29 cellular contexts compared by ENCODE assay signal in the genomic region with DNA sequence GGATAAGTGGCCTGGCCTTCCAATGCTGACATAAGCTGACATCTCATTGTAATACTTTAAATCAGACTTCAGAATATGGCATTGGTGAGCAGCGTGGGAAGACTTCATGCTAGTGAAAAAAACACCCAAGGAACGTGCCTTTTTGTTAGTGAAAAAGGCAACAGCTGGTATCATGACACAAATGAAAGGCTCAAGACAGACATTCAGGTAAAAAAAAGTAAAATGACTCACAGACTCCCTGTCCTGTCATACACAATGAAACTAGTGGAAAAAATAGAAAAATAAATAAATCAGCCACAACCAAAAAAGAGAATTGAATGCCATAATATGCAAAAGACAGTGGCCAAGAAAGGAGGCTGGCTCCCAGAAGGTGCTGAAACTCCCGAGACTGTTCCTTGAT. TPM values are rescaled to one million over a fixed set of nuclear protein-coding genes. Genes with fewer than 3 reads are reported as not detected.
DNase-seq lines count a peak whose midpoint lies in the region; ATAC-seq and TF ChIP-seq lines count a peak whose summit lies in the region.
"Had no signal": no experiment of that assay in that cellular context is flagged by ENCODE, and none has a peak within 500 bp of the region (broad histone marks: within the 10 kb centered on the region; RNA-seq: fewer than 3 reads in every experiment).

No MANE protein-coding gene starts in this region.

- H3K4me3 ChIP-seq in OCI-LY7 (ENCODE audit: low read depth, low read length, poor library complexity, severe bottlenecking) = peak overlapping the region; percentile 48
- H3K4me3 ChIP-seq: heart left ventricle, lung, mucosa of descending colon, vagina had no signal

- H3K79me2 ChIP-seq in OCI-LY7 (ENCODE audit: insufficient read depth, low read depth, low read length) = peaks cover 14% of the 10 kb centered on the region; the same call in 1 of the 2 replicates
- H3K79me2 ChIP-seq: parathyroid adenoma had no signal

- BruUV-seq in OCI-LY7 (replicated peaks; lab: Mats Ljungman, UMichigan) = no TSS peak

- intact Hi-C loops in OCI-LY7 (cut with micrococcal nuclease; ENCODE audit: unreplicated experiment) = loop anchor here (1.0 to 10.0 kb wide), 6 partner anchors 54 to 881 kb away; no protein-coding TSS in a partner anchor

- no peaks in the 10 kb centered on the region for H3K36me3 Mint-ChIP-seq in activated T-helper 17 cell treated with anti-CD3 and anti-CD28 coated beads, Interleukin-2, amount 50 U/mL, for 72 hours (ENCODE audit: low read depth)
- no peaks in the 10 kb centered on the region for H3K36me3 Mint-ChIP-seq in chondrocyte (ENCODE audit: low read depth)

- POLR2A ChIA-PET in OCI-LY7 (lab: Charles Lee) = interaction anchor here (0.6 to 2.5 kb wide), 6 partner anchors 25 to 288 kb away, joined by 3 to 6 read pairs (median 4); no protein-coding TSS in a partner anchor

- no peak overlapping the region for H3K4me3 Mint-ChIP-seq in activated T-helper 17 cell treated with anti-CD3 and anti-CD28 coated beads, Interleukin-2, amount 50 U/mL, for 72 hours
- H3K4me3 Mint-ChIP-seq in chondrocyte (ENCODE audit: unreplicated experiment) = no peak overlapping the region
- H3K4me3 Mint-ChIP-seq: activated T-cell treated with anti-CD3 and anti-CD28 coated beads, Interleukin-2, amount 50 U/mL, for 24 hours; nephron progenitor cell; stimulated activated naive CD8-positive, alpha-beta T cell treated with anti-CD3 and anti-CD28 coated beads, Interleukin-15, Interleukin-2, amounts not matched to agents 100 ng/mL and 50 ng/mL, for 24 hours; T-cell had no signal

- CTCF ChIA-PET in OCI-LY7 (lab: Charles Lee; ENCODE audit: unreplicated experiment) = no interaction called here

- H4K20me1 ChIP-seq in OCI-LY7 (ENCODE audit: insufficient read depth, low read length) = no peaks in the 10 kb centered on the region

- H3K4me1 ChIP-seq in OCI-LY7 (ENCODE audit: insufficient read depth, low read length, poor library complexity, severe bottlenecking) = peaks cover 89% of the 10 kb centered on the region
- H3K4me1 ChIP-seq: heart left ventricle, parathyroid adenoma, vagina had no signal

- ATAC-seq in GM18511 (IDR thresholded peaks at IDR 0.05; ENCODE audit: unreplicated experiment) = peak; percentile 45
- ATAC-seq in GM21529 (IDR thresholded peaks at IDR 0.05; ENCODE audit: unreplicated experiment) = peak; percentile 20
- ATAC-seq in HG03097 (IDR thresholded peaks at IDR 0.05; ENCODE audit: low FRiP score, unreplicated experiment) = peak; percentile 21
- no peak for ATAC-seq in activated T-helper 17 cell treated with anti-CD3 and anti-CD28 coated beads, Interleukin-2, amount 50 U/mL, for 72 hours (replicated peaks)
- ATAC-seq: heart left ventricle, mucosa of descending colon, right cardiac atrium, T-cell had no signal

- peaks cover 11% of the 10 kb centered on the region; the same call in 1 of the 2 replicates for H3K36me3 ChIP-seq in OCI-LY7 (ENCODE audit: insufficient read depth, low read length)
- H3K36me3 ChIP-seq: heart left ventricle, vagina had no signal

- peak overlapping the region; percentile 67; the same call in 1 of the 2 replicates for H2AFZ ChIP-seq in OCI-LY7 (ENCODE audit: low read length)
- H2AFZ ChIP-seq: parathyroid adenoma had no signal

- peak overlapping the region; percentile 77 for H3K27ac ChIP-seq in OCI-LY7 (ENCODE audit: low read depth, low read length, poor library complexity, severe bottlenecking)
- H3K27ac ChIP-seq: heart left ventricle, KMS-11, parathyroid adenoma, vagina had no signal

- H3K27me3 Mint-ChIP-seq in activated T-helper 17 cell treated with anti-CD3 and anti-CD28 coated beads, Interleukin-2, amount 50 U/mL, for 72 hours = peaks cover 16% of the 10 kb centered on the region
- peaks cover 31% of the 10 kb centered on the region for H3K27me3 Mint-ChIP-seq in chondrocyte (ENCODE audit: low read depth)
- H3K27me3 Mint-ChIP-seq: activated T-cell treated with anti-CD3 and anti-CD28 coated beads, Interleukin-2, amount 50 U/mL, for 24 hours had no signal

- H3K4me2 ChIP-seq in OCI-LY7 (ENCODE audit: low read length) = peak overlapping the region; percentile 73
- H3K4me2 ChIP-seq: KMS-11 had no signal

- DNase-seq in OCI-LY7 (ENCODE audit: low spot score) = no peak
- no peak for DNase-seq in HK-2 (ENCODE audit: unreplicated experiment)
- DNase-seq in DMS53 treated with DMSO at 0.1 percent for 48 hours (lab: John Stamatoyannopoulos, UW; ENCODE audit: unreplicated experiment) = no peak
- no peak for DNase-seq in chondrocyte (ENCODE audit: low spot score)
- DNase-seq: ACHN; activated CD4-positive, alpha-beta T cell treated with anti-CD3 and anti-CD28 coated beads for 4 hours; activated naive CD4-positive, alpha-beta T cell; activated T-cell treated with anti-CD3 and anti-CD28 coated beads, Interleukin-2, amount 50 U/mL, for 24 hours; amniotic stem cell; C1 segment of cervical spinal cord; effector CD4-positive, alpha-beta T cell; heart left ventricle; kidney glomerular epithelial cell; mucosa of descending colon; NCI-H146; NCI-H524; nephron progenitor cell; right cardiac atrium; stimulated activated CD4-positive, alpha-beta T cell treated with anti-CD3 and anti-CD28 coated beads, Interleukin-12 subunit alpha, Interleukin-12 subunit beta, amount 100 ng/mL, for 4 hours; T-cell had no signal

- H3K27ac Mint-ChIP-seq in activated T-helper 17 cell treated with anti-CD3 and anti-CD28 coated beads, Interleukin-2, amount 50 U/mL, for 72 hours = no peak overlapping the region
- H3K27ac Mint-ChIP-seq in chondrocyte (ENCODE audit: unreplicated experiment) = no peak overlapping the region
- H3K27ac Mint-ChIP-seq: activated T-cell treated with anti-CD3 and anti-CD28 coated beads, Interleukin-2, amount 50 U/mL, for 24 hours; nephron progenitor cell; stimulated activated naive CD8-positive, alpha-beta T cell treated with anti-CD3 and anti-CD28 coated beads, Interleukin-15, Interleukin-2, amounts not matched to agents 100 ng/mL and 50 ng/mL, for 24 hours; T-cell had no signal

- no peaks in the 10 kb centered on the region for H3K9me2 ChIP-seq in OCI-LY7 (ENCODE audit: insufficient read depth, low read length)

- no peaks in the 10 kb centered on the region for H3K4me1 Mint-ChIP-seq in activated T-helper 17 cell treated with anti-CD3 and anti-CD28 coated beads, Interleukin-2, amount 50 U/mL, for 72 hours
- no peaks in the 10 kb centered on the region for H3K4me1 Mint-ChIP-seq in chondrocyte (ENCODE audit: low read depth)
- H3K4me1 Mint-ChIP-seq: nephron progenitor cell, T-cell had no signal

- TF ChIP-seq CTCF in OCI-LY7 (conservative IDR thresholded peaks at IDR 0.05; ENCODE audit: low read length) (no peak), chondrocyte (IDR thresholded peaks at IDR 0.05) (no peak)

- no peaks in the 10 kb centered on the region for H3K9me3 Mint-ChIP-seq in activated T-helper 17 cell treated with anti-CD3 and anti-CD28 coated beads, Interleukin-2, amount 50 U/mL, for 72 hours
- peaks cover 10% of the 10 kb centered on the region for H3K9me3 Mint-ChIP-seq in chondrocyte (ENCODE audit: low read depth)
- H3K9me3 Mint-ChIP-seq: stimulated activated naive CD8-positive, alpha-beta T cell treated with anti-CD3 and anti-CD28 coated beads, Interleukin-15, Interleukin-2, amounts not matched to agents 100 ng/mL and 50 ng/mL, for 24 hours had no signal

- H3K9me3 ChIP-seq in OCI-LY7 (ENCODE audit: low read length) = peaks cover 21% of the 10 kb centered on the region; the same call in 1 of the 2 replicates
- H3K9me3 ChIP-seq: heart left ventricle, mucosa of descending colon, vagina had no signal

RNA-seq across cellular contexts. Expression of a gene that starts 24.4 kb away (rescaled TPM):
- total RNA-seq in OCI-LY7 (2014; rRNA removed; shearing (Covaris generic)) = 0.15 TPM in 1 of 2 replicates, not detected in the other
- total RNA-seq in OCI-LY7 (2022) (not detected in 2 replicates), chondrocyte (not detected in 3 replicates)
- total RNA-seq in activated T-helper 17 cell treated with anti-CD3 and anti-CD28 coated beads, Interleukin-2, amount 50 U/mL, for 72 hours = under 1 TPM; 0.30 to 0.64 TPM
- total RNA-seq: heart left ventricle, right cardiac atrium, vagina had no signal
